Comparison of ENCODE assay signal across 1 cellular context in the genomic region with DNA sequence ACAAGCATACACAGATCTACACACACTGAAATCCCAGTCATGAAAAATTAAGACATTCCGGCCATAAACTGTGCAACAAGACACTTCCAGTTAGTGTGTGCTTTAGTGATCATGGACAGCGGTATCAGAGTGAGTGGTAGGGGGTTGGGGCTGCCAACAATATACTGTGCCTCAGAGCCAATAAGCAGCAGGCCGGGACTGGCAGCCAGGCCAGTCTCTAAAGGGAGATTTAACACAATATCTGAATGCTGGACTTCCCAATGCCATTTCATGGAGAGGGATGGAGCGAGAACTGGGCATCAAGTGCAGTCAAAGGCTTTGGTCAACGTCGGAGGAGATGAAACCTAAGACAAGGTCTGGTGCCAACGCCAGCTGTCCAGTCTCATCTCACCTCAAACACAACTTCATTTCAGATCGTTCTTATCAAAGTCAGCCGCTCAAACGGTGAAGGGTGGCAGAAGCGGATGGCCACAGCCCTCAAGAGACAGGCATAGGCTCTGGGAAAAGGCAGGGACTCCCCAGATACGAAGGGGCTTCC.
TF ChIP-seq lines count a peak whose summit lies in the region.

No MANE protein-coding gene starts in this region.

TF ChIP-seq in HepG2, 621 proteins besides CTCF, POLR2A, EP300 and RAD21 (continues in another document):
- no peak for TF ChIP-seq ZFP36L1 (CRISPR knock-in tag; IDR thresholded peaks at IDR 0.05)
- peak; percentile 2 for TF ChIP-seq ZNF781 (CRISPR knock-in tag; IDR thresholded peaks at IDR 0.05; ENCODE audit: borderline replicate concordance, not compliant biosample characterization)
- no peak for TF ChIP-seq MTERF4 (CRISPR knock-in tag; IDR thresholded peaks at IDR 0.05)
- TF ChIP-seq ZNF564 (CRISPR knock-in tag; IDR thresholded peaks at IDR 0.05) = 0 out of 2 replicates have a peak, but pooled peaks have one; percentile 30
- TF ChIP-seq, protein P1, sequence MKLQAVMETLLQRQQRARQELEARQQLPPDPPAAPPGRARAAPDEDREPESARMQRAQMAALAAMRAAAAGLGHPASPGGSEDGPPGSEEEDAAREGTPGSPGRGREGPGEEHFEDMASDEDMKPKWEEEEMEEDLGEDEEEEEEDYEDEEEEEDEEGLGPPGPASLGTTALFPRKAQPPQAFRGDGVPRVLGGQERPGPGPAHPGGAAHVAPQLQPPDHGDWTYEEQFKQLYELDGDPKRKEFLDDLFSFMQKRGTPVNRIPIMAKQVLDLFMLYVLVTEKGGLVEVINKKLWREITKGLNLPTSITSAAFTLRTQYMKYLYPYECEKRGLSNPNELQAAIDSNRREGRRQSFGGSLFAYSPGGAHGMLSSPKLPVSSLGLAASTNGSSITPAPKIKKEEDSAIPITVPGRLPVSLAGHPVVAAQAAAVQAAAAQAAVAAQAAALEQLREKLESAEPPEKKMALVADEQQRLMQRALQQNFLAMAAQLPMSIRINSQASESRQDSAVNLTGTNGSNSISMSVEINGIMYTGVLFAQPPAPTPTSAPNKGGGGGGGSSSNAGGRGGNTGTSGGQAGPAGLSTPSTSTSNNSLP (IDR thresholded peaks at IDR 0.05; ENCODE audit: low read depth, low read length) = no peak; the same call in 1 of the 2 replicates
- no peak for TF ChIP-seq NCOA1 (CRISPR knock-in tag; IDR thresholded peaks at IDR 0.05)
- no peak for TF ChIP-seq CSRNP2 (CRISPR knock-in tag; conservative IDR thresholded peaks at IDR 0.05; ENCODE audit: low read depth)
- no peak for TF ChIP-seq ZNF274 (CRISPR knock-in tag; IDR thresholded peaks at IDR 0.05)
- TF ChIP-seq BCL6 (CRISPR knock-in tag; IDR thresholded peaks at IDR 0.05) = 0 out of 2 replicates have a peak, but pooled peaks have one; percentile 9
- TF ChIP-seq RARG (CRISPR knock-in tag; IDR thresholded peaks at IDR 0.05; ENCODE audit: low read depth) = no peak
- no peak for TF ChIP-seq SRSF9 (IDR thresholded peaks at IDR 0.05; ENCODE audit: borderline replicate concordance, insufficient read depth, low read depth, low read length, poor library complexity, severe bottlenecking)
- no peak for TF ChIP-seq POGZ (CRISPR knock-in tag; IDR thresholded peaks at IDR 0.05)
- 0 out of 2 replicates have a peak, but pooled peaks have one; percentile 38 for TF ChIP-seq SALL1 (CRISPR knock-in tag; IDR thresholded peaks at IDR 0.05)
- TF ChIP-seq MEF2D (CRISPR knock-in tag; IDR thresholded peaks at IDR 0.05) = 0 out of 2 replicates have a peak, but pooled peaks have one; percentile 52
- TF ChIP-seq ZNF563 (CRISPR knock-in tag; IDR thresholded peaks at IDR 0.05) = no peak
- no peak for TF ChIP-seq DBP (CRISPR knock-in tag; IDR thresholded peaks at IDR 0.05; ENCODE audit: not compliant biosample characterization)
- 0 out of 2 replicates have a peak, but pooled peaks have one; percentile 65 for TF ChIP-seq WIZ (CRISPR knock-in tag; IDR thresholded peaks at IDR 0.05)
- no peak for TF ChIP-seq PLSCR1 (CRISPR knock-in tag; IDR thresholded peaks at IDR 0.05; ENCODE audit: borderline replicate concordance)
- TF ChIP-seq KDM5B (CRISPR knock-in tag; IDR thresholded peaks at IDR 0.05; ENCODE audit: borderline replicate concordance) = peak; percentile 62; the same call in 1 of the 2 replicates
- no peak for TF ChIP-seq SOX13 (IDR thresholded peaks at IDR 0.05)
- no peak for TF ChIP-seq SOX13 (CRISPR knock-in tag; conservative IDR thresholded peaks at IDR 0.05 in 1 of 2, IDR thresholded peaks at IDR 0.05 in 1 of 2)
- TF ChIP-seq, protein P2, sequence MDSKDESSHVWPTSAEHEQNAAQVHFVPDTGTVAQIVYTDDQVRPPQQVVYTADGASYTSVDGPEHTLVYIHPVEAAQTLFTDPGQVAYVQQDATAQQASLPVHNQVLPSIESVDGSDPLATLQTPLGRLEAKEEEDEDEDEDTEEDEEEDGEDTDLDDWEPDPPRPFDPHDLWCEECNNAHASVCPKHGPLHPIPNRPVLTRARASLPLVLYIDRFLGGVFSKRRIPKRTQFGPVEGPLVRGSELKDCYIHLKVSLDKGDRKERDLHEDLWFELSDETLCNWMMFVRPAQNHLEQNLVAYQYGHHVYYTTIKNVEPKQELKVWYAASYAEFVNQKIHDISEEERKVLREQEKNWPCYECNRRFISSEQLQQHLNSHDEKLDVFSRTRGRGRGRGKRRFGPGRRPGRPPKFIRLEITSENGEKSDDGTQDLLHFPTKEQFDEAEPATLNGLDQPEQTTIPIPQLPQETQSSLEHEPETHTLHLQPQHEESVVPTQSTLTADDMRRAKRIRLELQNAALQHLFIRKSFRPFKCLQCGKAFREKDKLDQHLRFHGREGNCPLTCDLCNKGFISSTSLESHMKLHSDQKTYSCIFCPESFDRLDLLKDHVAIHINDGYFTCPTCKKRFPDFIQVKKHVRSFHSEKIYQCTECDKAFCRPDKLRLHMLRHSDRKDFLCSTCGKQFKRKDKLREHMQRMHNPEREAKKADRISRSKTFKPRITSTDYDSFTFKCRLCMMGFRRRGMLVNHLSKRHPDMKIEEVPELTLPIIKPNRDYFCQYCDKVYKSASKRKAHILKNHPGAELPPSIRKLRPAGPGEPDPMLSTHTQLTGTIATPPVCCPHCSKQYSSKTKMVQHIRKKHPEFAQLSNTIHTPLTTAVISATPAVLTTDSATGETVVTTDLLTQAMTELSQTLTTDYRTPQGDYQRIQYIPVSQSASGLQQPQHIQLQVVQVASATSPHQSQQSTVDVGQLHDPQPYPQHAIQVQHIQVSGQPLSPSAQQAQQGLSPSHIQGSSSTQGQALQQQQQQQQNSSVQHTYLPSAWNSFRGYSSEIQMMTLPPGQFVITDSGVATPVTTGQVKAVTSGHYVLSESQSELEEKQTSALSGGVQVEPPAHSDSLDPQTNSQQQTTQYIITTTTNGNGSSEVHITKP (CRISPR knock-in tag; IDR thresholded peaks at IDR 0.05; ENCODE audit: low read depth) = no peak
- no peak for TF ChIP-seq ZZZ3 (CRISPR knock-in tag; IDR thresholded peaks at IDR 0.05; ENCODE audit: borderline replicate concordance)
- TF ChIP-seq NFE2L1 (CRISPR knock-in tag; IDR thresholded peaks at IDR 0.05; ENCODE audit: borderline replicate concordance) = no peak
- no peak for TF ChIP-seq ZNF782 (CRISPR knock-in tag; IDR thresholded peaks at IDR 0.05; ENCODE audit: borderline replicate concordance)
- no peak for TF ChIP-seq ZNF607 (CRISPR knock-in tag; IDR thresholded peaks at IDR 0.05; ENCODE audit: borderline replicate concordance)
- TF ChIP-seq NFIC (IDR thresholded peaks at IDR 0.05; ENCODE audit: low read length) = no peak
- TF ChIP-seq GABPA (IDR thresholded peaks at IDR 0.05; ENCODE audit: low read depth, low read length) = no peak
- TF ChIP-seq GABPA (CRISPR knock-in tag; IDR thresholded peaks at IDR 0.05; ENCODE audit: low read depth) = no peak
- no peak for TF ChIP-seq ZFYVE20 (CRISPR knock-in tag; IDR thresholded peaks at IDR 0.05; ENCODE audit: borderline replicate concordance, low read depth)
- TF ChIP-seq DNMT3B (CRISPR knock-in tag; conservative IDR thresholded peaks at IDR 0.05) = no peak
- TF ChIP-seq, protein P3, sequence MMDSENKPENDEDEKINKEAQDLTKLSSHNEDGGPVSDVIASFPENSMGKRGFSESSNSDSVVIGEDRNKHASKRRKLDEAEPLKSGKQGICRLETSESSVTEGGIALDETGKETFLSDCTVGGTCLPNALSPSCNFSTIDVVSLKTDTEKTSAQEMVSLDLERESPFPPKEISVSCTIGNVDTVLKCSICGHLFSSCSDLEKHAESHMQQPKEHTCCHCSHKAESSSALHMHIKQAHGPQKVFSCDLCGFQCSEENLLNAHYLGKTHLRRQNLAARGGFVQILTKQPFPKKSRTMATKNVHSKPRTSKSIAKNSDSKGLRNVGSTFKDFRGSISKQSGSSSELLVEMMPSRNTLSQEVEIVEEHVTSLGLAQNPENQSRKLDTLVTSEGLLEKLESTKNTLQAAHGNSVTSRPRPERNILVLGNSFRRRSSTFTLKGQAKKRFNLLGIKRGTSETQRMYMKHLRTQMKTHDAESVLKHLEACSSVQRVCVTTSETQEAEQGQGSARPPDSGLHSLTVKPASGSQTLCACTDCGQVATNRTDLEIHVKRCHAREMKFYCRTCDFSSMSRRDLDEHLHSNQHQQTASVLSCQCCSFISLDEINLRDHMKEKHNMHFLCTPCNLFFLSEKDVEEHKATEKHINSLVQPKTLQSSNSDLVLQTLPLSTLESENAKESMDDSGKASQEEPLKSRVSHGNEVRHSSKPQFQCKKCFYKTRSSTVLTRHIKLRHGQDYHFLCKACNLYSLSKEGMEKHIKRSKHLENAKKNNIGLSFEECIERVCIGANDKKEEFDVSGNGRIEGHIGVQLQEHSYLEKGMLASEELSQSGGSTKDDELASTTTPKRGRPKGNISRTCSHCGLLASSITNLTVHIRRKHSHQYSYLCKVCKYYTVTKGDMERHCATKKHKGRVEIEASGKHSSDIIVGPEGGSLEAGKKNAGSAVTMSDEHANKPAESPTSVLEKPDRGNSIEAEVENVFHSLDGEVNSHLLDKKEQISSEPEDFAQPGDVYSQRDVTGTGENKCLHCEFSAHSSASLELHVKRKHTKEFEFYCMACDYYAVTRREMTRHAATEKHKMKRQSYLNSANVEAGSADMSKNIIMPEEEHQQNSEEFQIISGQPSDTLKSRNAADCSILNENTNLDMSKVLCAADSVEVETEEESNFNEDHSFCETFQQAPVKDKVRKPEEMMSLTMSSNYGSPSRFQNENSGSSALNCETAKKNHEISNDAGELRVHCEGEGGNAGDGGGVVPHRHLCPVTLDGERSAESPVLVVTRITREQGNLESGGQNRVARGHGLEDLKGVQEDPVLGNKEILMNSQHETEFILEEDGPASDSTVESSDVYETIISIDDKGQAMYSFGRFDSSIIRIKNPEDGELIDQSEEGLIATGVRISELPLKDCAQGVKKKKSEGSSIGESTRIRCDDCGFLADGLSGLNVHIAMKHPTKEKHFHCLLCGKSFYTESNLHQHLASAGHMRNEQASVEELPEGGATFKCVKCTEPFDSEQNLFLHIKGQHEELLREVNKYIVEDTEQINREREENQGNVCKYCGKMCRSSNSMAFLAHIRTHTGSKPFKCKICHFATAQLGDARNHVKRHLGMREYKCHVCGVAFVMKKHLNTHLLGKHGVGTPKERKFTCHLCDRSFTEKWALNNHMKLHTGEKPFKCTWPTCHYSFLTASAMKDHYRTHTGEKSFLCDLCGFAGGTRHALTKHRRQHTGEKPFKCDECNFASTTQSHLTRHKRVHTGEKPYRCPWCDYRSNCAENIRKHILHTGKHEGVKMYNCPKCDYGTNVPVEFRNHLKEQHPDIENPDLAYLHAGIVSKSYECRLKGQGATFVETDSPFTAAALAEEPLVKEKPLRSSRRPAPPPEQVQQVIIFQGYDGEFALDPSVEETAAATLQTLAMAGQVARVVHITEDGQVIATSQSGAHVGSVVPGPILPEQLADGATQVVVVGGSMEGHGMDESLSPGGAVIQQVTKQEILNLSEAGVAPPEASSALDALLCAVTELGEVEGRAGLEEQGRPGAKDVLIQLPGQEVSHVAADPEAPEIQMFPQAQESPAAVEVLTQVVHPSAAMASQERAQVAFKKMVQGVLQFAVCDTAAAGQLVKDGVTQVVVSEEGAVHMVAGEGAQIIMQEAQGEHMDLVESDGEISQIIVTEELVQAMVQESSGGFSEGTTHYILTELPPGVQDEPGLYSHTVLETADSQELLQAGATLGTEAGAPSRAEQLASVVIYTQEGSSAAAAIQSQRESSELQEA (CRISPR knock-in tag; IDR thresholded peaks at IDR 0.05; ENCODE audit: not compliant biosample characterization) = peak; percentile 21
- no peak for TF ChIP-seq ZNF670 (CRISPR knock-in tag; IDR thresholded peaks at IDR 0.05; ENCODE audit: borderline replicate concordance)
- TF ChIP-seq ZNF605 (CRISPR knock-in tag; IDR thresholded peaks at IDR 0.05) = 0 out of 2 replicates have a peak, but pooled peaks have one; percentile 56
- TF ChIP-seq ZNF572 (CRISPR knock-in tag; IDR thresholded peaks at IDR 0.05) = peak; percentile 71; the same call in 1 of the 2 replicates
- TF ChIP-seq, protein P4, sequence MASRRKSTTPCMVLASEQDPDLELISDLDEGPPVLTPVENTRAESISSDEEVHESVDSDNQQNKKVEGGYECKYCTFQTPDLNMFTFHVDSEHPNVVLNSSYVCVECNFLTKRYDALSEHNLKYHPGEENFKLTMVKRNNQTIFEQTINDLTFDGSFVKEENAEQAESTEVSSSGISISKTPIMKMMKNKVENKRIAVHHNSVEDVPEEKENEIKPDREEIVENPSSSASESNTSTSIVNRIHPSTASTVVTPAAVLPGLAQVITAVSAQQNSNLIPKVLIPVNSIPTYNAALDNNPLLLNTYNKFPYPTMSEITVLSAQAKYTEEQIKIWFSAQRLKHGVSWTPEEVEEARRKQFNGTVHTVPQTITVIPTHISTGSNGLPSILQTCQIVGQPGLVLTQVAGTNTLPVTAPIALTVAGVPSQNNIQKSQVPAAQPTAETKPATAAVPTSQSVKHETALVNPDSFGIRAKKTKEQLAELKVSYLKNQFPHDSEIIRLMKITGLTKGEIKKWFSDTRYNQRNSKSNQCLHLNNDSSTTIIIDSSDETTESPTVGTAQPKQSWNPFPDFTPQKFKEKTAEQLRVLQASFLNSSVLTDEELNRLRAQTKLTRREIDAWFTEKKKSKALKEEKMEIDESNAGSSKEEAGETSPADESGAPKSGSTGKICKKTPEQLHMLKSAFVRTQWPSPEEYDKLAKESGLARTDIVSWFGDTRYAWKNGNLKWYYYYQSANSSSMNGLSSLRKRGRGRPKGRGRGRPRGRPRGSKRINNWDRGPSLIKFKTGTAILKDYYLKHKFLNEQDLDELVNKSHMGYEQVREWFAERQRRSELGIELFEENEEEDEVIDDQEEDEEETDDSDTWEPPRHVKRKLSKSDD (CRISPR knock-in tag; IDR thresholded peaks at IDR 0.05; ENCODE audit: low read depth) = no peak
